9 cellular contexts compared by ENCODE assay signal in genomic region chr2:144358531-144358930, GRCh38.
DNase-seq lines count a peak whose midpoint lies in the region; ATAC-seq and TF ChIP-seq lines count a peak whose summit lies in the region.
"Had no signal": no experiment of that assay in that cellular context is flagged by ENCODE, and none has a peak within 500 bp of the region (broad histone marks: within the 10 kb centered on the region; RNA-seq: fewer than 3 reads in every experiment).

No MANE protein-coding gene starts in this region.

- no peak overlapping the region for H3K4me3 ChIP-seq in SJCRH30
- H3K4me3 ChIP-seq in parathyroid adenoma (ENCODE audit: low read depth, low read length): no peak overlapping the region

- no peak overlapping the region for H3K9ac ChIP-seq in parathyroid adenoma

- H2AFZ ChIP-seq in parathyroid adenoma: no peak overlapping the region

- H3K36me3 ChIP-seq in SJCRH30 (no peaks in the 10 kb centered on the region), parathyroid adenoma (ENCODE audit: control insufficient read depth, insufficient read depth, low read length) (no peaks in the 10 kb centered on the region)

- H3K4me1 ChIP-seq in SJCRH30: peaks cover 19% of the 10 kb centered on the region
- H3K4me1 ChIP-seq in parathyroid adenoma: peaks cover 3% of the 10 kb centered on the region

- H3K27ac ChIP-seq in SJCRH30 (peak overlapping the region; percentile 65), parathyroid adenoma (peak overlapping the region; percentile 16)

- no peaks in the 10 kb centered on the region for H3K9me3 ChIP-seq in SJCRH30 (replicated peaks)
- H3K9me3 ChIP-seq in parathyroid adenoma (ENCODE audit: control insufficient read depth, low read length): no peaks in the 10 kb centered on the region

- H3K27me3 ChIP-seq in SJCRH30 (no peaks in the 10 kb centered on the region), parathyroid adenoma (ENCODE audit: control insufficient read depth, insufficient read depth, low read length) (no peaks in the 10 kb centered on the region)

- H3K4me2 ChIP-seq in parathyroid adenoma (ENCODE audit: low read length): peak overlapping the region; percentile 9

- ATAC-seq in GM18907 (IDR thresholded peaks at IDR 0.05; ENCODE audit: unreplicated experiment) (peak; percentile 17), HG02571 (IDR thresholded peaks at IDR 0.05; ENCODE audit: unreplicated experiment) (peak; percentile 1), HG03439 (IDR thresholded peaks at IDR 0.05; ENCODE audit: unreplicated experiment) (no peak), HG02973 (IDR thresholded peaks at IDR 0.05; ENCODE audit: unreplicated experiment) (no peak)

- H3K79me2 ChIP-seq in parathyroid adenoma: no peaks in the 10 kb centered on the region

- no peak for TF ChIP-seq CTCF in parathyroid adenoma (IDR thresholded peaks at IDR 0.05)

- DNase-seq in SJCRH30 (no peak), HuH-7.5 (ENCODE audit: low spot score) (no peak), Ammon's horn (ENCODE audit: low spot score) (no peak)
- DNase-seq: nephron progenitor cell had no signal

Comparison
In these comparisons a context has a peak if more than half of its experiments do, and no peak if none do; other contexts are left out.
1. ATAC-seq: peak in GM18907 (single experiment) and HG02571 (single experiment); none in HG03439 (single experiment) and HG02973 (single experiment).